Comparison of ENCODE assay signal across 14 cellular contexts in genomic region chr5:132468665-132469379, GRCh38. TPM values are rescaled to one million over a fixed set of nuclear protein-coding genes. Genes with fewer than 3 reads are reported as not detected.
DNase-seq lines count a peak whose midpoint lies in the region; ATAC-seq, FAIRE-seq and TF ChIP-seq lines count a peak whose summit lies in the region.
"Had no signal": no experiment of that assay in that cellular context is flagged by ENCODE, and none has a peak within 500 bp of the region (broad histone marks: within the 10 kb centered on the region; RNA-seq: fewer than 3 reads in every experiment).

No MANE protein-coding gene starts in this region.

- no peak for TF ChIP-seq CTCF in PC-3 (conservative IDR thresholded peaks at IDR 0.05; ENCODE audit: low read depth, low read length)
- no peak for TF ChIP-seq CTCF in lower lobe of right lung (IDR thresholded peaks at IDR 0.05)
- TF ChIP-seq CTCF in suprapubic skin (IDR thresholded peaks at IDR 0.05), result no peak

- FAIRE-seq in H54 (lab: Jason Lieb, UNC), result no peak

- H3K4me2 ChIP-seq in PC-3 (ENCODE audit: low read length), result no peak overlapping the region
- H3K4me2 ChIP-seq: PC-9 had no signal

- BruUV-seq in PC-3 (replicated peaks; lab: Mats Ljungman, UMichigan), result no TSS peak

- H3K79me2 ChIP-seq in PC-3 (ENCODE audit: low read length), result no peaks in the 10 kb centered on the region

- intact Hi-C loops in PC-3 (cut with micrococcal nuclease) (loop anchor here (10.0 kb wide), 1 partner anchor 454 kb away; the partner anchor contains the start of gene ACSL6), lower lobe of right lung (cut with DNase I) (no loop called here)

- H3K36me3 ChIP-seq in PC-3 (ENCODE audit: low read depth, low read length) (no peaks in the 10 kb centered on the region), lower lobe of right lung (peaks cover 6% of the 10 kb centered on the region), suprapubic skin (peaks cover 4% of the 10 kb centered on the region)

- H3K36me3 Mint-ChIP-seq in activated T-cell treated with anti-CD3 and anti-CD28 coated beads, Interleukin-2, amount 50 U/mL, for 72 hours (ENCODE audit: insufficient read depth in 2 of 2), result peaks cover 0 to 1% of the 10 kb centered on the region in 2 donors

- peak overlapping the region; percentile 32 for H3K27ac Mint-ChIP-seq in activated T-cell treated with anti-CD3 and anti-CD28 coated beads, Interleukin-2, amount 50 U/mL, for 72 hours
- H3K27ac Mint-ChIP-seq: progenitor cell of endocrine pancreas had no signal

- no peaks in the 10 kb centered on the region for H3K9me3 Mint-ChIP-seq in activated T-cell treated with anti-CD3 and anti-CD28 coated beads, Interleukin-2, amount 50 U/mL, for 72 hours

- H4K20me1 ChIP-seq in PC-3 (ENCODE audit: low read length), result no peaks in the 10 kb centered on the region

- no peak overlapping the region for H3K4me3 Mint-ChIP-seq in activated T-cell treated with anti-CD3 and anti-CD28 coated beads, Interleukin-2, amount 50 U/mL, for 72 hours

- no peak for DNase-seq in activated T-cell treated with anti-CD3 and anti-CD28 coated beads, Interleukin-2, amount 50 U/mL, for 72 hours
- DNase-seq in activated T-cell treated with anti-CD3 and anti-CD28 coated beads, Interleukin-2, amount 50 U/mL, for 1 hour, result no peak
- peak; percentile 8 for DNase-seq in PC-3
- no peak for DNase-seq in lower lobe of right lung
- peak; percentile 13 to 17 for DNase-seq in suprapubic skin (ENCODE audit: low spot score in 2 of 2)
- no peak for DNase-seq in NCI-H82 treated with DMSO at 0.1 percent for 48 hours (lab: John Stamatoyannopoulos, UW; ENCODE audit: unreplicated experiment)
- DNase-seq in H54 (ENCODE audit: insufficient read length, low spot score), result no peak
- DNase-seq: anterior cingulate cortex; NCI-H226; PC-9; stimulated activated CD4-positive, alpha-beta T cell treated with anti-CD3 and anti-CD28 coated beads, Interleukin-1b, Interleukin-23, amount 100 ng/mL, for 48 hours; T1000 had no signal

- no peaks in the 10 kb centered on the region for H3K9me2 ChIP-seq in PC-3 (replicated peaks; ENCODE audit: low read length)

- TF ChIP-seq POLR2A in suprapubic skin (IDR thresholded peaks at IDR 0.05) (no peak), H54 (IDR thresholded peaks at IDR 0.05; ENCODE audit: low read depth, low read length) (no peak)

- H3K4me3 ChIP-seq in PC-3 (ENCODE audit: low read length), result no peak overlapping the region
- H3K4me3 ChIP-seq in lower lobe of right lung, result no peak overlapping the region
- H3K4me3 ChIP-seq in suprapubic skin, result no peak overlapping the region
- H3K4me3 ChIP-seq: PC-9 had no signal

- TF ChIP-seq EP300 in suprapubic skin (IDR thresholded peaks at IDR 0.05), result no peak

- H3K9ac ChIP-seq in PC-3 (ENCODE audit: low read length), result no peak overlapping the region

- H3F3A ChIP-seq in PC-3 (ENCODE audit: low read length, unreplicated experiment), result no peaks in the 10 kb centered on the region

- H3K9me3 ChIP-seq in PC-3 (ENCODE audit: low read length) (no peaks in the 10 kb centered on the region), lower lobe of right lung (no peaks in the 10 kb centered on the region), suprapubic skin (no peaks in the 10 kb centered on the region)

- WGBS in suprapubic skin, result 88% methylated on average over 3 of the region's 3 CpGs

- H3K27ac ChIP-seq in PC-3 (ENCODE audit: low read length) (no peak overlapping the region), lower lobe of right lung (peak overlapping the region; percentile 9), suprapubic skin (no peak overlapping the region)
- H3K27ac ChIP-seq: PC-9 had no signal

- ATAC-seq in activated T-cell treated with anti-CD3 and anti-CD28 coated beads, Interleukin-2, amount 50 U/mL, for 72 hours (replicated peaks in 1 of 2), result no peak
- ATAC-seq in PC-3 (peak; percentile 59), lower lobe of right lung (no peak), HG02759 (IDR thresholded peaks at IDR 0.05; ENCODE audit: unreplicated experiment) (no peak)

- H3K27me3 ChIP-seq in PC-3 (ENCODE audit: low read length) (no peaks in the 10 kb centered on the region), lower lobe of right lung (ENCODE audit: low read depth) (no peaks in the 10 kb centered on the region), suprapubic skin (no peaks in the 10 kb centered on the region)

- H3K4me1 ChIP-seq in PC-3 (ENCODE audit: insufficient read depth, low read length) (no peaks in the 10 kb centered on the region; the same call in 1 of the 2 replicates), lower lobe of right lung (peaks cover 87% of the 10 kb centered on the region), suprapubic skin (peaks cover 32% of the 10 kb centered on the region)

- H2AFZ ChIP-seq in PC-3 (ENCODE audit: low read length), result no peak overlapping the region
- H2AFZ ChIP-seq: PC-9 had no signal

- POLR2A ChIA-PET in PC-3 (lab: Charles Lee; ENCODE audit: unreplicated experiment), result no interaction called here

- no peaks in the 10 kb centered on the region for H3K27me3 Mint-ChIP-seq in activated T-cell treated with anti-CD3 and anti-CD28 coated beads, Interleukin-2, amount 50 U/mL, for 72 hours (ENCODE audit: low read depth)

- peaks cover 78% of the 10 kb centered on the region for H3K4me1 Mint-ChIP-seq in activated T-cell treated with anti-CD3 and anti-CD28 coated beads, Interleukin-2, amount 50 U/mL, for 72 hours (ENCODE audit: low read depth)

- CTCF ChIA-PET in PC-3 (lab: Charles Lee), result no interaction called here

RNA-seq across cellular contexts. Expression of gene IRF1, which starts 21.8 kb away (rescaled TPM):
- total RNA-seq in activated T-cell treated with anti-CD3 and anti-CD28 coated beads, Interleukin-2, amount 50 U/mL, for 72 hours, result 100 to 1,000 TPM; 212 to 226 TPM
- 21.1 and 23.1 TPM in 2 replicates for total RNA-seq in PC-3 (2014; rRNA removed)
- total RNA-seq in lower lobe of right lung, result 81.2 TPM
- total RNA-seq in suprapubic skin, result 10 to 100 TPM; 17.5 to 24.1 (median 20.1) TPM

Comparison
In these comparisons a context has a peak if more than half of its experiments do, and no peak if none do; other contexts are left out.
1. DNase-seq: peak in PC-3 (single experiment) and suprapubic skin (2 of 2); none in activated T-cell treated with anti-CD3 and anti-CD28 coated beads, Interleukin-2, amount 50 U/mL, for 72 hours (0 of 2), activated T-cell treated with anti-CD3 and anti-CD28 coated beads, Interleukin-2, amount 50 U/mL, for 1 hour (single experiment), lower lobe of right lung (single experiment), NCI-H82 treated with DMSO at 0.1 percent for 48 hours (single experiment) and H54 (single experiment).